In genomic region chr1:186330758-186331157, GRCh38 we compare ENCODE assay signal across 11 cellular contexts. TPM values are rescaled to one million over a fixed set of nuclear protein-coding genes. Genes with fewer than 3 reads are reported as not detected.
DNase-seq lines count a peak whose midpoint lies in the region; TF ChIP-seq lines count a peak whose summit lies in the region.
"Had no signal": no experiment of that assay in that cellular context is flagged by ENCODE, and none has a peak within 500 bp of the region (broad histone marks: within the 10 kb centered on the region; RNA-seq: fewer than 3 reads in every experiment).

No MANE protein-coding gene starts in this region.

- H3K4me3 ChIP-seq in NB4 (ENCODE audit: low read depth, low read length): no peak overlapping the region
- H3K4me3 ChIP-seq in cardiac fibroblast (replicated peaks in 1 of 2; ENCODE audit: low read depth in 2 of 2, low read length in 2 of 2): no peak overlapping the region
- H3K4me3 ChIP-seq in neural cell (ENCODE audit: low read length): no peak overlapping the region
- no peak overlapping the region for H3K4me3 ChIP-seq in MG63
- H3K4me3 ChIP-seq: coronary artery had no signal

- H3K27ac ChIP-seq in neural cell (ENCODE audit: low read length): no peak overlapping the region
- H3K27ac ChIP-seq: coronary artery had no signal

- DNase-seq in GM10248 (ENCODE audit: extremely low spot score) (no peak), NB4 (ENCODE audit: low read depth) (peak; percentile 5), cardiac fibroblast (ENCODE audit: low read depth in 2 of 2) (peak in 1 of 2 donors; percentile 10), HuH-7.5 (ENCODE audit: low spot score) (no peak), MG63 (no peak), germinal center (ENCODE audit: low spot score) (no peak), NCI-H510A (lab: John Stamatoyannopoulos, UW) (no peak)
- DNase-seq: activated T-cell treated with anti-CD3 and anti-CD28 coated beads, Interleukin-2, amount 50 U/mL, for 4 hours; Karpas-422 had no signal

- peaks cover 16% of the 10 kb centered on the region for H3K36me3 ChIP-seq in neural cell (ENCODE audit: insufficient read depth, low read length)
- peaks cover 88% of the 10 kb centered on the region for H3K36me3 ChIP-seq in MG63

- H2AFZ ChIP-seq in neural cell (ENCODE audit: low read depth, low read length): no peak overlapping the region

- H3K27me3 ChIP-seq in neural cell (ENCODE audit: insufficient read depth, low read depth, low read length): no peaks in the 10 kb centered on the region
- no peaks in the 10 kb centered on the region for H3K27me3 ChIP-seq in MG63

- no peak for TF ChIP-seq EP300 in neural cell (conservative IDR thresholded peaks at IDR 0.05; ENCODE audit: poor library complexity, severe bottlenecking)

- H4K20me1 ChIP-seq in neural cell (ENCODE audit: insufficient read depth): no peaks in the 10 kb centered on the region

- no peak overlapping the region for H3K4me2 ChIP-seq in neural cell (ENCODE audit: low read length)

- CTCF ChIA-PET in GM10248 (lab: Yijun Ruan, JAX): interaction anchor here (1.1 to 4.6 kb wide), 9 partner anchors 10 to 44 kb away, joined by 3 to 24 read pairs (median 6); partner anchors contain the start of genes ODR4 and TPR

- no peak for TF ChIP-seq POLR2A in NB4 (IDR thresholded peaks at IDR 0.05; ENCODE audit: extremely low read depth, insufficient read length)

- no peaks in the 10 kb centered on the region for H3K79me2 ChIP-seq in neural cell (replicated peaks; ENCODE audit: insufficient read depth, low read length)

- no peaks in the 10 kb centered on the region for H3F3A ChIP-seq in neural cell (ENCODE audit: insufficient read depth, low read length, poor library complexity, severe bottlenecking)

- POLR2A ChIA-PET in GM10248 (lab: Yijun Ruan, JAX): no interaction called here

- H3K9me2 ChIP-seq in neural cell (ENCODE audit: insufficient read depth, low read length): no peaks in the 10 kb centered on the region

- no peak overlapping the region for H3K9ac ChIP-seq in neural cell (ENCODE audit: low read length)

- no peak for TF ChIP-seq RAD21 in neural cell (conservative IDR thresholded peaks at IDR 0.05)

- H3K9me3 ChIP-seq in neural cell (ENCODE audit: low read length) (no peaks in the 10 kb centered on the region), MG63 (no peaks in the 10 kb centered on the region)

- TF ChIP-seq CTCF in GM10248 (IDR thresholded peaks at IDR 0.05; ENCODE audit: control extremely low read depth, extremely low read depth, low read depth, missing control alignments) (peak; percentile 5), NB4 (IDR thresholded peaks at IDR 0.05; ENCODE audit: low read depth, low read length) (peak; percentile 25), cardiac fibroblast (IDR thresholded peaks at IDR 0.05; ENCODE audit: low read depth, low read length) (peak; percentile 50), neural cell (IDR thresholded peaks at IDR 0.05; ENCODE audit: poor library complexity, severe bottlenecking) (peak; percentile 14)

TF ChIP-seq in neural cell, 6 proteins besides CTCF, POLR2A, EP300 and RAD21:
- no peak for TF ChIP-seq MXI1 (conservative IDR thresholded peaks at IDR 0.05; ENCODE audit: poor library complexity, severe bottlenecking)
- TF ChIP-seq SMC3 (conservative IDR thresholded peaks at IDR 0.05; ENCODE audit: poor library complexity): no peak
- TF ChIP-seq REST (IDR thresholded peaks at IDR 0.05; ENCODE audit: borderline replicate concordance): no peak
- TF ChIP-seq POLR2AphosphoS5 (IDR thresholded peaks at IDR 0.05): no peak
- TF ChIP-seq TAF1 (IDR thresholded peaks at IDR 0.05; ENCODE audit: low read depth): no peak
- TF ChIP-seq EZH2 (IDR thresholded peaks at IDR 0.05; ENCODE audit: borderline replicate concordance, insufficient read depth, low read length, poor library complexity, severe bottlenecking): no peak
TF ChIP-seq in neural cell: peak in this region for 0.

RNA-seq across cellular contexts. Expression of gene PRG4, which starts 34.7 kb away (rescaled TPM):
- 0.15 and 0.20 TPM in 2 replicates for polyA plus RNA-seq in neural cell
- polyA minus RNA-seq in neural cell: not detected in 2 replicates
- not detected in 2 replicates for total RNA-seq in MG63 (2014; rRNA removed; shearing (Covaris generic); ENCODE audit: low replicate concordance)

RNA-seq across cellular contexts. Expression of gene TPR, which starts 44.3 kb away (rescaled TPM):
- polyA plus RNA-seq in neural cell: 84.4 and 91.2 TPM in 2 replicates
- 142 and 157 TPM in 2 replicates for polyA minus RNA-seq in neural cell
- 23.2 and 40.3 TPM in 2 replicates for total RNA-seq in MG63 (2014; rRNA removed; shearing (Covaris generic); ENCODE audit: low replicate concordance)

RNA-seq across cellular contexts. Expression of gene ODR4, which starts 44.9 kb away (rescaled TPM):
- 32.6 and 32.8 TPM in 2 replicates for polyA plus RNA-seq in neural cell
- 50.9 and 55.9 TPM in 2 replicates for polyA minus RNA-seq in neural cell
- 12.7 and 15.0 TPM in 2 replicates for total RNA-seq in MG63 (2014; rRNA removed; shearing (Covaris generic); ENCODE audit: low replicate concordance)
